ENCODE assay signal across 17 cellular contexts in genomic region chr11:97743205-97743742, GRCh38.
A peak's percentile ranks its signal among the peaks of the same experiment; 100 is the strongest.
DNase-seq lines count a peak whose midpoint lies in the region; ATAC-seq and TF ChIP-seq lines count a peak whose summit lies in the region.
"Had no signal": no experiment of that assay in that cellular context is flagged by ENCODE, and none has a peak within 500 bp of the region (broad histone marks: within the 10 kb centered on the region; RNA-seq: fewer than 3 reads in every experiment).

No MANE protein-coding gene starts in this region.

- H3K9me3 ChIP-seq in HUES6 (ENCODE audit: control insufficient read depth, insufficient read depth, low read depth, low read length), result peaks cover 12% of the 10 kb centered on the region
- no peaks in the 10 kb centered on the region for H3K9me3 ChIP-seq in neuronal stem cell (replicated peaks in 1 of 2; ENCODE audit: control insufficient read depth in 2 of 2, insufficient read depth in 1 of 2, low read depth in 1 of 2, low read length in 2 of 2)
- H3K9me3 ChIP-seq in MG63, result no peaks in the 10 kb centered on the region
- H3K9me3 ChIP-seq in heart left ventricle, result peaks cover 0 to 14% (median 0%) of the 10 kb centered on the region in 12 donors

- intact Hi-C loops in heart left ventricle (cut with DNase I), result loop anchor here in 1 of 10 donors (10.0 kb wide), 1 partner anchor 118 kb away; no protein-coding TSS in a partner anchor

- no peaks in the 10 kb centered on the region for H3K79me1 ChIP-seq in neuronal stem cell (ENCODE audit: low read depth, low read length)

- WGBS in neuronal stem cell (ENCODE audit: extremely low coverage in 2 of 2, insufficient read length in 2 of 2, insufficient replicate concordance in 1 of 2), 2 donors, result no CpG with 5 or more reads among the region's 3 CpGs
- 79 to 92% (median 84%) methylated on average over 3 of the region's 3 CpGs for WGBS in heart left ventricle, 4 donors

- H3K36me3 ChIP-seq in HUES6 (ENCODE audit: control insufficient read depth, insufficient read depth, low read length), result 0 out of 2 replicates have a peak, but pooled peaks cover 4% of the 10 kb centered on the region
- H3K36me3 ChIP-seq in neuronal stem cell (replicated peaks in 1 of 2; ENCODE audit: control insufficient read depth in 2 of 2, insufficient read depth in 2 of 2, low read length in 2 of 2), result no peaks in the 10 kb centered on the region
- H3K36me3 ChIP-seq in MG63, result no peaks in the 10 kb centered on the region
- H3K36me3 ChIP-seq in heart left ventricle, result no peaks in the 10 kb centered on the region
- H3K36me3 ChIP-seq: spleen, transverse colon had no signal

- peak overlapping the region; percentile 62; the same call in 1 of the 2 replicates for H3K27ac ChIP-seq in HUES6 (ENCODE audit: low read depth, low read length)
- H3K27ac ChIP-seq in neuronal stem cell (replicated peaks; ENCODE audit: low read length), result no peak overlapping the region
- H3K27ac ChIP-seq in heart left ventricle, result peak overlapping the region in 1 of 12 donors; percentile 4
- H3K27ac ChIP-seq: spleen, transverse colon had no signal

- H2BK15ac ChIP-seq in neuronal stem cell (ENCODE audit: low read length), result no peak overlapping the region

- H4K8ac ChIP-seq in neuronal stem cell (ENCODE audit: low read depth, low read length), result no peak overlapping the region

- no peaks in the 10 kb centered on the region for H3K27me3 ChIP-seq in HUES6 (ENCODE audit: control insufficient read depth, insufficient read depth, low read length)
- H3K27me3 ChIP-seq in neuronal stem cell (ENCODE audit: control insufficient read depth in 3 of 3, insufficient read depth in 3 of 3, low read depth in 1 of 3, low read length in 3 of 3), result no peaks in the 10 kb centered on the region
- no peaks in the 10 kb centered on the region for H3K27me3 ChIP-seq in MG63
- no peaks in the 10 kb centered on the region for H3K27me3 ChIP-seq in heart left ventricle
- H3K27me3 ChIP-seq: spleen, transverse colon had no signal

- H3K9ac ChIP-seq in HUES6 (ENCODE audit: low read length) (no peak overlapping the region), neuronal stem cell (ENCODE audit: low read depth, low read length, poor library complexity) (no peak overlapping the region)

- no peak overlapping the region for H3K4me2 ChIP-seq in neuronal stem cell (ENCODE audit: insufficient read depth, low read length, poor library complexity, severe bottlenecking)

- H2AFZ ChIP-seq in neuronal stem cell (ENCODE audit: low read length), result peak overlapping the region; percentile 76

- no peak overlapping the region for H2BK120ac ChIP-seq in neuronal stem cell (ENCODE audit: low read depth, low read length)

- ATAC-seq in GM21367 (IDR thresholded peaks at IDR 0.05; ENCODE audit: unreplicated experiment), result no peak
- no peak for ATAC-seq in heart left ventricle
- ATAC-seq: HepG2 had no signal

- no peak overlapping the region for H4K91ac ChIP-seq in neuronal stem cell (ENCODE audit: low read depth, low read length, poor library complexity)

- TF ChIP-seq CTCF in cardiac fibroblast (IDR thresholded peaks at IDR 0.05; ENCODE audit: low read depth, low read length) (no peak), heart left ventricle (IDR thresholded peaks at IDR 0.05) (no peak)

- no peak overlapping the region for H3K4ac ChIP-seq in neuronal stem cell (ENCODE audit: low read length)

- H3K4me3 ChIP-seq in HUES6 (ENCODE audit: low read depth, low read length) (no peak overlapping the region), cardiac fibroblast (replicated peaks in 1 of 2; ENCODE audit: low read depth in 2 of 2, low read length in 2 of 2) (no peak overlapping the region), neuronal stem cell (ENCODE audit: low read length in 2 of 2) (no peak overlapping the region), MG63 (no peak overlapping the region), heart left ventricle (no peak overlapping the region)
- H3K4me3 ChIP-seq: spleen, transverse colon had no signal

- TF ChIP-seq POLR2A in heart left ventricle (IDR thresholded peaks at IDR 0.05), result no peak

- peak; percentile 58 for DNase-seq in NOMO-1 treated with DMSO at 0.1 percent for 48 hours (lab: John Stamatoyannopoulos, UW; ENCODE audit: unreplicated experiment)
- DNase-seq in cardiac fibroblast (ENCODE audit: low read depth in 2 of 2), result peak; percentile 34 to 86
- no peak for DNase-seq in neuronal stem cell (ENCODE audit: low spot score)
- DNase-seq in MG63, result no peak
- DNase-seq in heart left ventricle, result no peak
- DNase-seq in stimulated activated CD4-positive, alpha-beta T cell treated with anti-CD3 and anti-CD28 coated beads, Interleukin-2, amount 100 ng/mL, for 24 hours, result no peak
- DNase-seq: activated B cell treated with CpG ODN at 0.5 μM for 24 hours; effector CD8-positive, alpha-beta T cell; H9; head of caudate nucleus; nucleus accumbens; Right ventricle myocardium superior; spleen; transverse colon had no signal

- no peak overlapping the region for H3K23ac ChIP-seq in neuronal stem cell (ENCODE audit: low read depth, low read length, poor library complexity)

- no peak overlapping the region for H3K18ac ChIP-seq in neuronal stem cell (ENCODE audit: low read length)

- H2BK5ac ChIP-seq in neuronal stem cell (ENCODE audit: low read length), result no peak overlapping the region

- H3K14ac ChIP-seq in neuronal stem cell (ENCODE audit: low read length), result no peak overlapping the region

- H3K4me1 ChIP-seq in HUES6 (ENCODE audit: control insufficient read depth, insufficient read depth, low read length) (no peaks in the 10 kb centered on the region), neuronal stem cell (ENCODE audit: control insufficient read depth in 2 of 2, insufficient read depth in 1 of 2, low read depth in 1 of 2, low read length in 2 of 2) (no peaks in the 10 kb centered on the region), heart left ventricle (peaks cover 0 to 22% (median 2%) of the 10 kb centered on the region in 12 donors)
- H3K4me1 ChIP-seq: spleen, transverse colon had no signal

- no peak overlapping the region for H2AK5ac ChIP-seq in neuronal stem cell (ENCODE audit: low read depth, low read length)

- H2BK12ac ChIP-seq in neuronal stem cell (ENCODE audit: low read length), result no peak overlapping the region

Comparison
In these comparisons a context has a peak if more than half of its experiments do, and no peak if none do; other contexts are left out.
1. DNase-seq: peak in NOMO-1 treated with DMSO at 0.1 percent for 48 hours (single experiment) and cardiac fibroblast (2 of 2); none in neuronal stem cell (single experiment), MG63 (single experiment), heart left ventricle (0 of 5) and stimulated activated CD4-positive, alpha-beta T cell treated with anti-CD3 and anti-CD28 coated beads, Interleukin-2, amount 100 ng/mL, for 24 hours (0 of 2).